In the genomic region with DNA sequence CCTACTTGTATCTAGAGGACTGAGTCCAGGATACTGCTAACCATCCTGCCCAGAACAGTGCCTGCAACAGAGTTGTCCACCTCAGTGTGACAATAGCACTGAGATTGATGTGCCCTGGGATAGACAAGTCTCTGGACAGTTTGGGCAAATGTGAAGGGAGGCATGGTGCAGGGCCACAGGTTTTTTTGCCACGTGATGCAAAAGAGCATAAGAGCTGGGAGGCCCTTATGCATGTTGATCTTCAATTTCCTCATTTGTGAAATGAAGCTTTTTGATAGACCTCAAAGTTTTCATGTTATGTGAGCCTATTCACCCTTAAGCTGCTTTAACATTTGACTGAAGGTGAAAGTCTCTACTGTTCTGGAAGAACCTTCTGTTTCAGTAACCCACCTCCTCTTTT, we compare ENCODE assay signal across 1 cellular context.
TF ChIP-seq lines count a peak whose summit lies in the region.

No MANE protein-coding gene starts in this region.

TF ChIP-seq in IMR-90, 13 proteins besides CTCF, POLR2A, EP300 and RAD21:
- TF ChIP-seq, protein P1, sequence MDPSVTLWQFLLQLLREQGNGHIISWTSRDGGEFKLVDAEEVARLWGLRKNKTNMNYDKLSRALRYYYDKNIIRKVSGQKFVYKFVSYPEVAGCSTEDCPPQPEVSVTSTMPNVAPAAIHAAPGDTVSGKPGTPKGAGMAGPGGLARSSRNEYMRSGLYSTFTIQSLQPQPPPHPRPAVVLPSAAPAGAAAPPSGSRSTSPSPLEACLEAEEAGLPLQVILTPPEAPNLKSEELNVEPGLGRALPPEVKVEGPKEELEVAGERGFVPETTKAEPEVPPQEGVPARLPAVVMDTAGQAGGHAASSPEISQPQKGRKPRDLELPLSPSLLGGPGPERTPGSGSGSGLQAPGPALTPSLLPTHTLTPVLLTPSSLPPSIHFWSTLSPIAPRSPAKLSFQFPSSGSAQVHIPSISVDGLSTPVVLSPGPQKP (IDR thresholded peaks at IDR 0.05; ENCODE audit: borderline replicate concordance, low read depth, low read length) = no peak
- no peak for TF ChIP-seq FOS (IDR thresholded peaks at IDR 0.05; ENCODE audit: low read depth, low read length)
